10 cellular contexts compared by ENCODE assay signal in genomic region chr17:74514632-74515035, GRCh38. TPM values are rescaled to one million over a fixed set of nuclear protein-coding genes. Genes with fewer than 3 reads are reported as not detected.
DNase-seq lines count a peak whose midpoint lies in the region; ATAC-seq, FAIRE-seq and TF ChIP-seq lines count a peak whose summit lies in the region.
"Had no signal": no experiment of that assay in that cellular context is flagged by ENCODE, and none has a peak within 500 bp of the region (broad histone marks: within the 10 kb centered on the region; RNA-seq: fewer than 3 reads in every experiment).

No MANE protein-coding gene starts in this region.

- H4K20me1 ChIP-seq in GM12878 (ENCODE audit: control insufficient read depth, insufficient read depth) (no peaks in the 10 kb centered on the region), PC-3 (ENCODE audit: low read length) (no peaks in the 10 kb centered on the region)

- H3K27ac ChIP-seq in GM12878 (ENCODE audit: control insufficient read depth, insufficient read depth) (no peak overlapping the region), trophoblast cell (ENCODE audit: low read depth, low read length) (no peak overlapping the region), PC-3 (ENCODE audit: low read length) (no peak overlapping the region)
- H3K27ac ChIP-seq: VCaP had no signal

- in situ Hi-C loops in GM12878 (cut with MboI) = loop anchor here (10.0 kb wide), 1 partner anchor 60 kb away; no protein-coding TSS in a partner anchor

- no peak overlapping the region for H3K18ac ChIP-seq in trophoblast cell (ENCODE audit: low read length)

- no peak overlapping the region for H3K4ac ChIP-seq in trophoblast cell (ENCODE audit: low read depth, low read length)

- ATAC-seq in GM12878 (no peak), PC-3 (no peak)
- ATAC-seq: left colon had no signal

- peak in 1 of 2 experiments; percentile 72; a peak in 1 of 4 replicates for TF ChIP-seq EP300 in GM12878 (IDR thresholded peaks at IDR 0.05; ENCODE audit: borderline replicate concordance in 1 of 2, control insufficient read depth in 1 of 2, low read depth in 2 of 2, low read length in 2 of 2)

- no peaks in the 10 kb centered on the region for H3K9me2 ChIP-seq in PC-3 (replicated peaks; ENCODE audit: low read length)

- no peak overlapping the region for H4K12ac ChIP-seq in trophoblast cell (ENCODE audit: low read depth, low read length)

- no peak overlapping the region for H2BK120ac ChIP-seq in trophoblast cell (ENCODE audit: insufficient read depth, low read length, poor library complexity)

- RAD21 ChIA-PET in GM12878 (lab: Charles Lee; ENCODE audit: unreplicated experiment) = no interaction called here

- no peak overlapping the region for H2AK5ac ChIP-seq in trophoblast cell (ENCODE audit: low read length)

- CTCF ChIA-PET in GM12878 (lab: Yijun Ruan, JAX) = no interaction called here
- CTCF ChIA-PET in PC-3 (lab: Charles Lee) = no interaction called here

- no peak for FAIRE-seq in GM12878 (lab: Jason Lieb, UNC)

- no peak overlapping the region for H3K4me3 ChIP-seq in MG63
- no peak overlapping the region for H3K4me3 ChIP-seq in GM12878
- H3K4me3 ChIP-seq in trophoblast cell (ENCODE audit: low read depth, low read length) = peak overlapping the region; percentile 32
- H3K4me3 ChIP-seq in PC-3 (ENCODE audit: low read length) = no peak overlapping the region

- no peak overlapping the region for H4K8ac ChIP-seq in trophoblast cell (ENCODE audit: low read depth, low read length)

- TF ChIP-seq CTCF in GM12878 (IDR thresholded peaks at IDR 0.05 in 2 of 3, conservative IDR thresholded peaks at IDR 0.05 in 1 of 3; ENCODE audit: control insufficient read depth in 2 of 3, extremely low read depth in 1 of 3, insufficient read depth in 1 of 3, low read depth in 3 of 3, low read length in 3 of 3) (no peak), PC-3 (conservative IDR thresholded peaks at IDR 0.05; ENCODE audit: low read depth, low read length) (no peak)

- H3K4me1 ChIP-seq in GM12878 (ENCODE audit: control insufficient read depth, insufficient read depth, low read length) (0 out of 2 replicates have a peak, but pooled peaks cover 7% of the 10 kb centered on the region), trophoblast cell (ENCODE audit: control insufficient read depth in 1 of 2, insufficient read depth in 2 of 2, low read length in 2 of 2) (no peaks in the 10 kb centered on the region), PC-3 (ENCODE audit: insufficient read depth, low read length) (peaks cover 20% of the 10 kb centered on the region)

- H3K14ac ChIP-seq in trophoblast cell (ENCODE audit: low read length) = no peak overlapping the region

- no peak overlapping the region for H3K23ac ChIP-seq in trophoblast cell (ENCODE audit: low read length)

- SMC1A ChIA-PET in GM12878 (lab: Charles Lee; ENCODE audit: uncharacterized antibody, unreplicated experiment) = no interaction called here

- no peak overlapping the region for H2BK5ac ChIP-seq in trophoblast cell (ENCODE audit: low read depth, low read length, poor library complexity)

- DNase-seq in NCI-H345 (lab: John Stamatoyannopoulos, UW) = peak; percentile 54
- DNase-seq in NCI-H345 treated with DMSO at 0.1 percent for 48 hours (lab: John Stamatoyannopoulos, UW; ENCODE audit: unreplicated experiment) = no peak
- DNase-seq in MG63 = peak; percentile 17
- DNase-seq in GM12878 (ENCODE audit: low read depth, low spot score) = no peak
- no peak for DNase-seq in trophoblast cell
- DNase-seq in PC-3 = no peak
- DNase-seq in NCI-H526 treated with DMSO at 0.1 percent for 48 hours (lab: John Stamatoyannopoulos, UW) = no peak
- no peak for DNase-seq in islet precursor cell
- DNase-seq: left colon had no signal

- peaks cover 4% of the 10 kb centered on the region; the same call in 1 of the 2 replicates for H3K9me3 ChIP-seq in MG63
- H3K9me3 ChIP-seq in GM12878 (replicated peaks; ENCODE audit: control insufficient read depth, insufficient read depth, low read length) = peaks cover 10% of the 10 kb centered on the region
- peaks cover 17% of the 10 kb centered on the region for H3K9me3 ChIP-seq in trophoblast cell (ENCODE audit: insufficient read depth, low read depth, low read length)
- H3K9me3 ChIP-seq in PC-3 (ENCODE audit: low read length) = peaks cover 9% of the 10 kb centered on the region; the same call in 1 of the 2 replicates

- POLR2A ChIA-PET in GM12878 (lab: Charles Lee) (no interaction called here), PC-3 (lab: Charles Lee; ENCODE audit: unreplicated experiment) (no interaction called here)

- no peaks in the 10 kb centered on the region for H3K36me3 ChIP-seq in MG63
- H3K36me3 ChIP-seq in GM12878 (ENCODE audit: control insufficient read depth in 2 of 2, insufficient read depth in 2 of 2, low read length in 1 of 2) = no peaks in the 10 kb centered on the region
- no peaks in the 10 kb centered on the region for H3K36me3 ChIP-seq in trophoblast cell (ENCODE audit: control insufficient read depth in 1 of 2, insufficient read depth in 2 of 2, low read length in 2 of 2)
- H3K36me3 ChIP-seq in PC-3 (ENCODE audit: low read depth, low read length) = no peaks in the 10 kb centered on the region

- H3K79me1 ChIP-seq in trophoblast cell (ENCODE audit: low read length) = no peaks in the 10 kb centered on the region

- no peak overlapping the region for H3K4me2 ChIP-seq in GM12878 (ENCODE audit: control insufficient read depth, insufficient read depth)
- H3K4me2 ChIP-seq in trophoblast cell (ENCODE audit: low read length) = no peak overlapping the region
- H3K4me2 ChIP-seq in PC-3 (ENCODE audit: low read length) = no peak overlapping the region

- peaks cover 12% of the 10 kb centered on the region for H3F3A ChIP-seq in PC-3 (ENCODE audit: low read length, unreplicated experiment)

- WGBS in GM12878 (ENCODE audit: insufficient coverage, insufficient replicate concordance, low lambda C conversion rate, missing lambda C conversion rate) = 82% methylated on average over 8 of the region's 8 CpGs
- WGBS in trophoblast cell (ENCODE audit: extremely low coverage, insufficient coverage, insufficient read length) = no CpG with 5 or more reads among the region's 8 CpGs

- no peak for TF ChIP-seq POLR2A in GM12878 (IDR thresholded peaks at IDR 0.05; ENCODE audit: low read depth, low read length)

- intact Hi-C loops in GM12878 (cut with micrococcal nuclease; ENCODE audit: unreplicated experiment) (no loop called here), PC-3 (cut with micrococcal nuclease) (no loop called here)

- no peak overlapping the region for H2AFZ ChIP-seq in GM12878 (ENCODE audit: control insufficient read depth, low read depth, low read length)
- H2AFZ ChIP-seq in trophoblast cell (ENCODE audit: insufficient read depth, low read length, poor library complexity) = no peak overlapping the region
- no peak overlapping the region for H2AFZ ChIP-seq in PC-3 (ENCODE audit: low read length)

- H3K79me2 ChIP-seq in GM12878 (ENCODE audit: control insufficient read depth, insufficient read depth, low read length) = no peaks in the 10 kb centered on the region
- H3K79me2 ChIP-seq in trophoblast cell (ENCODE audit: control insufficient read depth, insufficient read depth, low read length, poor library complexity) = no peaks in the 10 kb centered on the region
- no peaks in the 10 kb centered on the region for H3K79me2 ChIP-seq in PC-3 (ENCODE audit: low read length)

- H3K27me3 ChIP-seq in MG63 (no peaks in the 10 kb centered on the region), GM12878 (replicated peaks in 1 of 2; ENCODE audit: control insufficient read depth in 2 of 2, insufficient read depth in 2 of 2, low read length in 1 of 2) (no peaks in the 10 kb centered on the region), trophoblast cell (ENCODE audit: insufficient read depth, low read length) (no peaks in the 10 kb centered on the region), PC-3 (ENCODE audit: low read length) (no peaks in the 10 kb centered on the region)

- no peak overlapping the region for H2BK12ac ChIP-seq in trophoblast cell (ENCODE audit: low read length)

- H4K91ac ChIP-seq in trophoblast cell (ENCODE audit: low read depth, low read length) = no peak overlapping the region

- no peak for TF ChIP-seq RAD21 in GM12878 (IDR thresholded peaks at IDR 0.05; ENCODE audit: insufficient read depth, low read depth, low read length)

- H3K9ac ChIP-seq in GM12878 (ENCODE audit: control insufficient read depth, insufficient read depth, low read length) (no peak overlapping the region), trophoblast cell (ENCODE audit: low read length) (no peak overlapping the region), PC-3 (ENCODE audit: low read length) (no peak overlapping the region)

- BruUV-seq in GM12878 (replicated peaks; lab: Mats Ljungman, UMichigan) (no TSS peak), PC-3 (replicated peaks; lab: Mats Ljungman, UMichigan) (no TSS peak)

RNA-seq across cellular contexts. Expression of gene CD300LB, which starts 16.6 kb away (rescaled TPM):
- not detected in 2 replicates for total RNA-seq in MG63 (2014; rRNA removed; shearing (Covaris generic); ENCODE audit: low replicate concordance)
- 0.38 and 0.47 TPM in 2 replicates for total RNA-seq in GM12878 (2013; cell fraction: nucleolus; rRNA removed)
- total RNA-seq in GM12878 (2014; rRNA removed) (0.38 and 0.56 TPM in 2 replicates), GM12878 (2014; rRNA removed; fragmentation: Illumina TruSeq; extraction: Trizol) (0.14 and 0.27 TPM in 2 replicates), GM12878 (2021) (0.08 and 0.23 TPM in 2 replicates), PC-3 (2014; rRNA removed) (not detected in 2 replicates)
- 0.10 TPM for polyA plus RNA-seq in GM12878 (2011; ENCODE audit: low read depth)
- polyA plus RNA-seq in GM12878 (2011; rRNA removed) (0.56 and 0.57 TPM in 2 replicates), GM12878 (2014; fragmentation: Illumina TruSeq; extraction: Trizol) (0.17 and 0.24 TPM in 2 replicates), GM12878 (2014; fragmentation: Nextera tagmentation; extraction: Ambion mirVana) (not detected), GM12878 (2014; rRNA removed) (0.08 and 0.15 TPM in 2 replicates), GM12878 (2016; fragmentation: Nextera tagmentation; extraction: Ambion mirVana) (not detected)
- polyA plus RNA-seq in GM12878 (2011; cell fraction: cytosol; rRNA removed) = 0.90 and 1.0 TPM in 2 replicates
- polyA plus RNA-seq in GM12878 (2011; cell fraction: nucleus; rRNA removed) = 0.41 and 0.60 TPM in 2 replicates
- polyA plus RNA-seq in GM12878 (2012) = 0.29 and 0.30 TPM in 2 replicates
- 0.57 and 0.59 TPM in 2 replicates for polyA minus RNA-seq in GM12878 (2011; rRNA and poly(A)+ RNA removed)
- not detected in 2 replicates for polyA minus RNA-seq in GM12878 (2011; cell fraction: cytosol; rRNA and poly(A)+ RNA removed)
- polyA minus RNA-seq in GM12878 (2011; cell fraction: nucleus; rRNA and poly(A)+ RNA removed) = 0.24 and 0.29 TPM in 2 replicates
- polyA plus RNA-seq in trophoblast cell (2013) = not detected in 2 replicates

RNA-seq across cellular contexts. Expression of gene CD300C, which starts 31.3 kb away (rescaled TPM):
- 0.52 TPM in 1 of 2 replicates, not detected in the other for total RNA-seq in MG63 (2014; rRNA removed; shearing (Covaris generic); ENCODE audit: low replicate concordance)
- total RNA-seq in GM12878 (2013; cell fraction: nucleolus; rRNA removed) = not detected in 2 replicates
- total RNA-seq in GM12878 (2014; rRNA removed) = 0.23 and 0.27 TPM in 2 replicates
- 0.13 TPM in 1 of 2 replicates, not detected in the other for total RNA-seq in GM12878 (2014; rRNA removed; fragmentation: Illumina TruSeq; extraction: Trizol)
- 0.19 and 0.38 TPM in 2 replicates for total RNA-seq in GM12878 (2021)
- polyA plus RNA-seq in GM12878 (2011; ENCODE audit: low read depth) = 0.17 TPM
- polyA plus RNA-seq in GM12878 (2011; rRNA removed) = 0.12 TPM in 1 of 2 replicates, not detected in the other
- polyA plus RNA-seq in GM12878 (2011; cell fraction: cytosol; rRNA removed) = not detected in 2 replicates
- 0.18 TPM in 1 of 2 replicates, not detected in the other for polyA plus RNA-seq in GM12878 (2011; cell fraction: nucleus; rRNA removed)
- polyA plus RNA-seq in GM12878 (2012) = 0.16 and 0.29 TPM in 2 replicates
- polyA plus RNA-seq in GM12878 (2014; fragmentation: Illumina TruSeq; extraction: Trizol) = 0.25 TPM in 1 of 2 replicates, not detected in the other
- polyA plus RNA-seq in GM12878 (2014; fragmentation: Nextera tagmentation; extraction: Ambion mirVana) = under 1 TPM in 1 of 2 experiments, not detected in 1; 0.13 TPM
- 0.11 TPM in 1 of 2 replicates, not detected in the other for polyA plus RNA-seq in GM12878 (2014; rRNA removed)
- under 1 TPM in 1 of 2 experiments, not detected in 1; 0.24 TPM for polyA plus RNA-seq in GM12878 (2016; fragmentation: Nextera tagmentation; extraction: Ambion mirVana)
- polyA minus RNA-seq in GM12878 (2011; rRNA and poly(A)+ RNA removed) = not detected in 2 replicates
- not detected in 2 replicates for polyA minus RNA-seq in GM12878 (2011; cell fraction: cytosol; rRNA and poly(A)+ RNA removed)
- polyA minus RNA-seq in GM12878 (2011; cell fraction: nucleus; rRNA and poly(A)+ RNA removed) = not detected in 2 replicates
- polyA plus RNA-seq in trophoblast cell (2013) = not detected in 2 replicates
- not detected in 2 replicates for total RNA-seq in PC-3 (2014; rRNA removed)

RNA-seq across cellular contexts. Expression of gene CD300A, which starts 48.2 kb away (rescaled TPM):
- not detected in 2 replicates for total RNA-seq in MG63 (2014; rRNA removed; shearing (Covaris generic); ENCODE audit: low replicate concordance)
- total RNA-seq in GM12878 (2013; cell fraction: nucleolus; rRNA removed) = 149 and 159 TPM in 2 replicates
- total RNA-seq in GM12878 (2014; rRNA removed) = 45.7 and 49.3 TPM in 2 replicates
- 36.1 and 37.5 TPM in 2 replicates for total RNA-seq in GM12878 (2014; rRNA removed; fragmentation: Illumina TruSeq; extraction: Trizol)
- 36.1 and 36.2 TPM in 2 replicates for total RNA-seq in GM12878 (2021)
- polyA plus RNA-seq in GM12878 (2011; ENCODE audit: low read depth) = 34.4 TPM
- 102 and 128 TPM in 2 replicates for polyA plus RNA-seq in GM12878 (2011; rRNA removed)
- polyA plus RNA-seq in GM12878 (2011; cell fraction: cytosol; rRNA removed) = 130 and 145 TPM in 2 replicates
- 95.3 and 166 TPM in 2 replicates for polyA plus RNA-seq in GM12878 (2011; cell fraction: nucleus; rRNA removed)
- polyA plus RNA-seq in GM12878 (2012) = 54.0 and 88.0 TPM in 2 replicates
- 23.1 and 40.5 TPM in 2 replicates for polyA plus RNA-seq in GM12878 (2014; fragmentation: Illumina TruSeq; extraction: Trizol)
- polyA plus RNA-seq in GM12878 (2014; fragmentation: Nextera tagmentation; extraction: Ambion mirVana) = 10 to 100 TPM; 10.6 to 12.1 TPM
- polyA plus RNA-seq in GM12878 (2014; rRNA removed) = 42.7 and 46.9 TPM in 2 replicates
- 10 to 100 TPM; 28.6 to 32.1 TPM for polyA plus RNA-seq in GM12878 (2016; fragmentation: Nextera tagmentation; extraction: Ambion mirVana)
- polyA minus RNA-seq in GM12878 (2011; rRNA and poly(A)+ RNA removed) = 88.1 and 138 TPM in 2 replicates
- 22.6 and 26.3 TPM in 2 replicates for polyA minus RNA-seq in GM12878 (2011; cell fraction: cytosol; rRNA and poly(A)+ RNA removed)
- 20.8 and 25.6 TPM in 2 replicates for polyA minus RNA-seq in GM12878 (2011; cell fraction: nucleus; rRNA and poly(A)+ RNA removed)
- polyA plus RNA-seq in trophoblast cell (2013) = 0.26 and 0.30 TPM in 2 replicates
- not detected in 2 replicates for total RNA-seq in PC-3 (2014; rRNA removed)

RNA-seq across cellular contexts. Expression of gene CD300H, which starts 52.7 kb away (rescaled TPM):
- total RNA-seq in MG63 (2014; rRNA removed; shearing (Covaris generic); ENCODE audit: low replicate concordance) = not detected in 2 replicates
- total RNA-seq in GM12878 (2013; cell fraction: nucleolus; rRNA removed) = not detected in 2 replicates
- total RNA-seq in GM12878 (2014; rRNA removed) = not detected in 2 replicates
- not detected in 2 replicates for total RNA-seq in GM12878 (2014; rRNA removed; fragmentation: Illumina TruSeq; extraction: Trizol)
- not detected in 2 replicates for total RNA-seq in GM12878 (2021)
- not detected for polyA plus RNA-seq in GM12878 (2011; ENCODE audit: low read depth)
- not detected in 2 replicates for polyA plus RNA-seq in GM12878 (2011; rRNA removed)
- polyA plus RNA-seq in GM12878 (2011; cell fraction: cytosol; rRNA removed) = not detected in 2 replicates
- not detected in 2 replicates for polyA plus RNA-seq in GM12878 (2011; cell fraction: nucleus; rRNA removed)
- not detected in 2 replicates for polyA plus RNA-seq in GM12878 (2012)
- polyA plus RNA-seq in GM12878 (2014; fragmentation: Illumina TruSeq; extraction: Trizol) = not detected in 2 replicates
- polyA plus RNA-seq in GM12878 (2014; fragmentation: Nextera tagmentation; extraction: Ambion mirVana) = not detected
- not detected in 2 replicates for polyA plus RNA-seq in GM12878 (2014; rRNA removed)
- not detected for polyA plus RNA-seq in GM12878 (2016; fragmentation: Nextera tagmentation; extraction: Ambion mirVana)
- not detected in 2 replicates for polyA minus RNA-seq in GM12878 (2011; rRNA and poly(A)+ RNA removed)
- polyA minus RNA-seq in GM12878 (2011; cell fraction: cytosol; rRNA and poly(A)+ RNA removed) = not detected in 2 replicates
- polyA minus RNA-seq in GM12878 (2011; cell fraction: nucleus; rRNA and poly(A)+ RNA removed) = not detected in 2 replicates
- polyA plus RNA-seq in trophoblast cell (2013) = not detected in 2 replicates
- total RNA-seq in PC-3 (2014; rRNA removed) = not detected in 2 replicates
- total RNA-seq: left colon had no signal

Comparison
In these comparisons a context has a peak if more than half of its experiments do, and no peak if none do; other contexts are left out.
1. DNase-seq: peak in NCI-H345 (single experiment) and MG63 (single experiment); none in NCI-H345 treated with DMSO at 0.1 percent for 48 hours (single experiment), GM12878 (single experiment), trophoblast cell (0 of 2), PC-3 (single experiment), NCI-H526 treated with DMSO at 0.1 percent for 48 hours (single experiment) and islet precursor cell (single experiment).
2. RNA of gene CD300A, which starts 48.2 kb away (total RNA-seq): 36.1 to 159 TPM in GM12878; not detected in MG63 and not detected in PC-3; every median in the first group is over 10 times any median in the second.